Comparison of ENCODE assay signal across 9 cellular contexts in the genomic region with DNA sequence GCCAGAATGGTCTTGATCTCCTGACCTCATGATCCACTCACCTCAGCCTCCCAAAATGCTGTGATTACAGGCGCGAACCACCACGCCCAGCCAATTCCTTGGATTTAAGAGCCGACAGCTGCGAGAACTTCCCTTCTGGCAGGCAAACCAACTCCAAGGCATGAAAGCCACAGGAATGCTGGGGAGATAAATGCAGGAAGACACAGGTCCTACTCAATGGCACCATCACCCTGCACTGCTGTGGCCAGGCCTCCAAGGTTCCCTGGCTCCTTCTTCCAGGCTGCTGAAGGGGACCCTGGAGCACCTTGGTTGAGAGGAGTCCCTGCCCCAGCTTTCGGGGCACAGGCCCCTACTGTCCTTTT.
DNase-seq lines count a peak whose midpoint lies in the region; ATAC-seq and TF ChIP-seq lines count a peak whose summit lies in the region.
"Had no signal": no experiment of that assay in that cellular context is flagged by ENCODE, and none has a peak within 500 bp of the region (broad histone marks: within the 10 kb centered on the region; RNA-seq: fewer than 3 reads in every experiment).

No MANE protein-coding gene starts in this region.

- no peak for TF ChIP-seq POLR2A in gastroesophageal sphincter (IDR thresholded peaks at IDR 0.05)
- no peak for TF ChIP-seq POLR2A in stomach (IDR thresholded peaks at IDR 0.05)
- TF ChIP-seq POLR2A in erythroblast (IDR thresholded peaks at IDR 0.05; ENCODE audit: low read length) = no peak

- H3K27ac ChIP-seq in GM23338 (ENCODE audit: low read depth) = no peak overlapping the region
- H3K27ac ChIP-seq in gastroesophageal sphincter = peak overlapping the region in 3 of 4 donors; percentile 60 to 99 (median 95)
- H3K27ac ChIP-seq in stomach = peak overlapping the region in 4 of 5 donors; percentile 78 to 91 (median 88)

- peaks cover 3% of the 10 kb centered on the region for H3K27me3 Mint-ChIP-seq in GM23338 (ENCODE audit: insufficient read depth, low read depth, poor library complexity)

- H3K4me2 ChIP-seq in GM23338 = no peak overlapping the region

- H3K9me3 Mint-ChIP-seq in GM23338 = no peaks in the 10 kb centered on the region; the same call in 2 of the 3 replicates

- intact Hi-C loops in stomach (cut with DNase I; ENCODE audit: low total_unique reads) = loop anchor here (10.0 kb wide), 1 partner anchor 123 kb away; no protein-coding TSS in a partner anchor

- TF ChIP-seq EP300 in gastroesophageal sphincter (IDR thresholded peaks at IDR 0.05) (no peak), stomach (IDR thresholded peaks at IDR 0.05) (no peak)

- TF ChIP-seq CTCF in GM23338 (conservative IDR thresholded peaks at IDR 0.05; ENCODE audit: low read depth in 2 of 2) = no peak
- TF ChIP-seq CTCF in gastroesophageal sphincter (IDR thresholded peaks at IDR 0.05) = no peak
- TF ChIP-seq CTCF in stomach (IDR thresholded peaks at IDR 0.05) = no peak

- ATAC-seq in GM23338 = no peak
- ATAC-seq in gastroesophageal sphincter = no peak
- no peak for ATAC-seq in HG02678 (IDR thresholded peaks at IDR 0.05; ENCODE audit: unreplicated experiment)
- ATAC-seq: GM12878 had no signal

- H3F3A ChIP-seq in GM23338 (replicated peaks; ENCODE audit: low read depth) = no peaks in the 10 kb centered on the region

- H3K4me3 ChIP-seq in GM23338 (no peak overlapping the region), gastroesophageal sphincter (no peak overlapping the region), stomach (no peak overlapping the region)
- H3K4me3 ChIP-seq: GM12878 had no signal

- H3K4me1 ChIP-seq in GM23338 (ENCODE audit: insufficient read depth) = no peaks in the 10 kb centered on the region; the same call in 1 of the 2 replicates
- H3K4me1 ChIP-seq in gastroesophageal sphincter = peaks cover 3 to 57% (median 8%) of the 10 kb centered on the region in 3 donors
- H3K4me1 ChIP-seq in stomach = peaks cover 23 to 61% (median 28%) of the 10 kb centered on the region in 4 donors

- no peaks in the 10 kb centered on the region for H3K79me2 ChIP-seq in GM23338 (replicated peaks; ENCODE audit: insufficient read depth)

- DNase-seq in GM23338 (ENCODE audit: low spot score) (no peak), SW480 (ENCODE audit: low spot score) (peak; percentile 84), stomach (no peak), NCI-H524 treated with DMSO at 0.1 percent for 48 hours (lab: John Stamatoyannopoulos, UW) (no peak), erythroblast (lab: John Stamatoyannopoulos, UW) (no peak), HuH-7 (ENCODE audit: low spot score) (no peak)

- H4K20me1 ChIP-seq in GM23338 (replicated peaks; ENCODE audit: insufficient read depth) = no peaks in the 10 kb centered on the region

- H3K9me3 ChIP-seq in gastroesophageal sphincter (no peaks in the 10 kb centered on the region), stomach (no peaks in the 10 kb centered on the region)

- no peak overlapping the region for H3K4me3 Mint-ChIP-seq in GM23338

- WGBS in gastroesophageal sphincter (ENCODE audit: low coverage in 1 of 2), 2 donors = 65% methylated on average over 4 of the region's 6 CpGs; no CpG with 5 or more reads in 1 of the 2 donors
- 44 to 78% (median 64%) methylated on average over 5 to 6 of the region's 6 CpGs for WGBS in stomach, 5 donors

- 0 out of 2 replicates have a peak overlapping the region, but pooled peaks have one; percentile 38 for H2AFZ ChIP-seq in GM23338

- no peaks in the 10 kb centered on the region for H3K27me3 ChIP-seq in GM23338 (ENCODE audit: insufficient read depth)
- no peaks in the 10 kb centered on the region for H3K27me3 ChIP-seq in gastroesophageal sphincter
- H3K27me3 ChIP-seq in stomach = no peaks in the 10 kb centered on the region

- H3K9me2 ChIP-seq in GM23338 (ENCODE audit: insufficient read depth) = peaks cover 3% of the 10 kb centered on the region; the same call in 1 of the 2 replicates

- peaks cover 4% of the 10 kb centered on the region; the same call in 1 of the 3 replicates for H3K36me3 Mint-ChIP-seq in GM23338 (ENCODE audit: low read depth)

- H3K4me1 Mint-ChIP-seq in GM23338 = peaks cover 7% of the 10 kb centered on the region

- H3K27ac Mint-ChIP-seq in GM23338 = peak overlapping the region; percentile 60; the same call in 1 of the 2 replicates

- no peaks in the 10 kb centered on the region for H3K36me3 ChIP-seq in GM23338 (ENCODE audit: insufficient read depth)
- H3K36me3 ChIP-seq in gastroesophageal sphincter = no peaks in the 10 kb centered on the region
- H3K36me3 ChIP-seq in stomach = no peaks in the 10 kb centered on the region

TF ChIP-seq in GM23338, 12 proteins besides CTCF, POLR2A, EP300 and RAD21 (continues in another document):
- TF ChIP-seq, protein P1, sequence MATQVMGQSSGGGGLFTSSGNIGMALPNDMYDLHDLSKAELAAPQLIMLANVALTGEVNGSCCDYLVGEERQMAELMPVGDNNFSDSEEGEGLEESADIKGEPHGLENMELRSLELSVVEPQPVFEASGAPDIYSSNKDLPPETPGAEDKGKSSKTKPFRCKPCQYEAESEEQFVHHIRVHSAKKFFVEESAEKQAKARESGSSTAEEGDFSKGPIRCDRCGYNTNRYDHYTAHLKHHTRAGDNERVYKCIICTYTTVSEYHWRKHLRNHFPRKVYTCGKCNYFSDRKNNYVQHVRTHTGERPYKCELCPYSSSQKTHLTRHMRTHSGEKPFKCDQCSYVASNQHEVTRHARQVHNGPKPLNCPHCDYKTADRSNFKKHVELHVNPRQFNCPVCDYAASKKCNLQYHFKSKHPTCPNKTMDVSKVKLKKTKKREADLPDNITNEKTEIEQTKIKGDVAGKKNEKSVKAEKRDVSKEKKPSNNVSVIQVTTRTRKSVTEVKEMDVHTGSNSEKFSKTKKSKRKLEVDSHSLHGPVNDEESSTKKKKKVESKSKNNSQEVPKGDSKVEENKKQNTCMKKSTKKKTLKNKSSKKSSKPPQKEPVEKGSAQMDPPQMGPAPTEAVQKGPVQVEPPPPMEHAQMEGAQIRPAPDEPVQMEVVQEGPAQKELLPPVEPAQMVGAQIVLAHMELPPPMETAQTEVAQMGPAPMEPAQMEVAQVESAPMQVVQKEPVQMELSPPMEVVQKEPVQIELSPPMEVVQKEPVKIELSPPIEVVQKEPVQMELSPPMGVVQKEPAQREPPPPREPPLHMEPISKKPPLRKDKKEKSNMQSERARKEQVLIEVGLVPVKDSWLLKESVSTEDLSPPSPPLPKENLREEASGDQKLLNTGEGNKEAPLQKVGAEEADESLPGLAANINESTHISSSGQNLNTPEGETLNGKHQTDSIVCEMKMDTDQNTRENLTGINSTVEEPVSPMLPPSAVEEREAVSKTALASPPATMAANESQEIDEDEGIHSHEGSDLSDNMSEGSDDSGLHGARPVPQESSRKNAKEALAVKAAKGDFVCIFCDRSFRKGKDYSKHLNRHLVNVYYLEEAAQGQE (IDR thresholded peaks at IDR 0.05; ENCODE audit: unreplicated experiment) = no peak
- TF ChIP-seq EZH2 (IDR thresholded peaks at IDR 0.05; ENCODE audit: low read depth, unreplicated experiment) (no peak), EZH2phosphoT487 (IDR thresholded peaks at IDR 0.05; ENCODE audit: unreplicated experiment) (no peak), POLR2AphosphoS5 (IDR thresholded peaks at IDR 0.05; ENCODE audit: low read depth) (no peak), NANOG (IDR thresholded peaks at IDR 0.05; ENCODE audit: borderline replicate concordance) (no peak), CREB1 (CRISPR knock-in tag; IDR thresholded peaks at IDR 0.05; ENCODE audit: low read depth) (no peak)
- TF ChIP-seq, protein P2, sequence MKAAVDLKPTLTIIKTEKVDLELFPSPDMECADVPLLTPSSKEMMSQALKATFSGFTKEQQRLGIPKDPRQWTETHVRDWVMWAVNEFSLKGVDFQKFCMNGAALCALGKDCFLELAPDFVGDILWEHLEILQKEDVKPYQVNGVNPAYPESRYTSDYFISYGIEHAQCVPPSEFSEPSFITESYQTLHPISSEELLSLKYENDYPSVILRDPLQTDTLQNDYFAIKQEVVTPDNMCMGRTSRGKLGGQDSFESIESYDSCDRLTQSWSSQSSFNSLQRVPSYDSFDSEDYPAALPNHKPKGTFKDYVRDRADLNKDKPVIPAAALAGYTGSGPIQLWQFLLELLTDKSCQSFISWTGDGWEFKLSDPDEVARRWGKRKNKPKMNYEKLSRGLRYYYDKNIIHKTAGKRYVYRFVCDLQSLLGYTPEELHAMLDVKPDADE (IDR thresholded peaks at IDR 0.05) = no peak
